15 cellular contexts compared by ENCODE assay signal in genomic region chr2:2657121-2657962, GRCh38.
"Had no signal": no experiment of that assay in that cellular context is flagged by ENCODE, and none has a peak within 500 bp of the region (broad histone marks: within the 10 kb centered on the region; RNA-seq: fewer than 3 reads in every experiment).

No MANE protein-coding gene starts in this region.

- FAIRE-seq: TTC549 had no signal

- ATAC-seq: activated CD4-positive, alpha-beta T cell treated with anti-CD3 and anti-CD28 coated beads for 36 hours; activated CD8-positive, alpha-beta memory T cell treated with anti-CD3 and anti-CD28 coated beads, Interleukin-2, amount 10 ng/mL, durations not matched to agents 7 days and 5 days; activated T-helper 17 cell treated with anti-CD3 and anti-CD28 coated beads, Interleukin-2, amount 50 U/mL, for 72 hours; left colon; lower lobe of right lung; stimulated activated memory B cell treated with anti-CD40 and anti-IgM and Interleukin-4, amounts not matched to agents 10 μg/mL and 1 μg/mL and 100 μg/mL, for 72 hours; WTC11 had no signal

- H3K27me3 ChIP-seq: hepatocyte, neural progenitor cell, thyroid gland had no signal

- H2AFZ ChIP-seq: hepatocyte had no signal

- DNase-seq: activated CD4-positive, alpha-beta T cell treated with anti-CD3 and anti-CD28 coated beads for 36 hours; activated CD4-positive, alpha-beta T cell treated with anti-CD3 and anti-CD28 coated beads, Interleukin-2, amount 50 U/mL, for 48 hours; activated CD8-positive, alpha-beta memory T cell treated with anti-CD3 and anti-CD28 coated beads, Interleukin-2, amount 10 ng/mL, durations not matched to agents 7 days and 5 days; activated T-cell treated with anti-CD3 and anti-CD28 coated beads, Interleukin-2, amount 50 U/mL, for 1 hour; left colon; lower lobe of right lung; stimulated activated CD4-positive, alpha-beta T cell treated with anti-CD3 and anti-CD28 coated beads, Interleukin-4, amount 100 ng/mL, for 4 hours; SW 1271 had no signal

- H3K9me3 ChIP-seq: lower lobe of right lung, thyroid gland had no signal

- H3K4me1 ChIP-seq: lower lobe of right lung had no signal

- H3K4me2 ChIP-seq: neural progenitor cell had no signal

- H3K27ac ChIP-seq: hepatocyte, lower lobe of right lung, neural progenitor cell, thyroid gland had no signal

- H3K36me3 ChIP-seq: lower lobe of right lung, neural progenitor cell, thyroid gland had no signal

- H3K9ac ChIP-seq: neural progenitor cell had no signal

- H3K79me2 ChIP-seq: hepatocyte had no signal

- H3K4me3 ChIP-seq: hepatocyte, lower lobe of right lung, neural progenitor cell, thyroid gland had no signal
